ENCODE assay signal across 2 cellular contexts in genomic region chr6:152441892-152442291, GRCh38.
TF ChIP-seq lines count a peak whose summit lies in the region.

No MANE protein-coding gene starts in this region.

TF ChIP-seq in GM23338, 12 proteins besides CTCF, POLR2A, EP300 and RAD21:
- TF ChIP-seq, protein P1, sequence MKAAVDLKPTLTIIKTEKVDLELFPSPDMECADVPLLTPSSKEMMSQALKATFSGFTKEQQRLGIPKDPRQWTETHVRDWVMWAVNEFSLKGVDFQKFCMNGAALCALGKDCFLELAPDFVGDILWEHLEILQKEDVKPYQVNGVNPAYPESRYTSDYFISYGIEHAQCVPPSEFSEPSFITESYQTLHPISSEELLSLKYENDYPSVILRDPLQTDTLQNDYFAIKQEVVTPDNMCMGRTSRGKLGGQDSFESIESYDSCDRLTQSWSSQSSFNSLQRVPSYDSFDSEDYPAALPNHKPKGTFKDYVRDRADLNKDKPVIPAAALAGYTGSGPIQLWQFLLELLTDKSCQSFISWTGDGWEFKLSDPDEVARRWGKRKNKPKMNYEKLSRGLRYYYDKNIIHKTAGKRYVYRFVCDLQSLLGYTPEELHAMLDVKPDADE (IDR thresholded peaks at IDR 0.05) = no peak
- no peak for TF ChIP-seq STAT1 (IDR thresholded peaks at IDR 0.05; ENCODE audit: unreplicated experiment)
- no peak for TF ChIP-seq CREB1 (CRISPR knock-in tag; IDR thresholded peaks at IDR 0.05; ENCODE audit: low read depth)
- no peak for TF ChIP-seq ZNF114 (CRISPR knock-in tag; IDR thresholded peaks at IDR 0.05)
- TF ChIP-seq POLR2AphosphoS5 (IDR thresholded peaks at IDR 0.05; ENCODE audit: low read depth) = no peak
- no peak for TF ChIP-seq ZNF462 (CRISPR knock-in tag; IDR thresholded peaks at IDR 0.05)

TF ChIP-seq in HepG2, 621 proteins besides CTCF, POLR2A, EP300 and RAD21 (continued from another document):
- TF ChIP-seq GABPA (IDR thresholded peaks at IDR 0.05; ENCODE audit: low read depth, low read length) (peak; percentile 48), GABPA (CRISPR knock-in tag; IDR thresholded peaks at IDR 0.05; ENCODE audit: low read depth) (peak; percentile 70), POLR2AphosphoS5 (IDR thresholded peaks at IDR 0.05; ENCODE audit: low read depth, low read length) (no peak), KMT2B (CRISPR knock-in tag; IDR thresholded peaks at IDR 0.05) (no peak), ZC3H4 (CRISPR knock-in tag; IDR thresholded peaks at IDR 0.05; ENCODE audit: borderline replicate concordance) (no peak), ZNF234 (CRISPR knock-in tag; conservative IDR thresholded peaks at IDR 0.05) (no peak), ZNF367 (CRISPR knock-in tag; IDR thresholded peaks at IDR 0.05; ENCODE audit: borderline replicate concordance) (0 out of 2 replicates have a peak, but pooled peaks have one; percentile 52), FUBP1 (CRISPR knock-in tag; IDR thresholded peaks at IDR 0.05; ENCODE audit: borderline replicate concordance) (no peak), ZNF562 (CRISPR knock-in tag; IDR thresholded peaks at IDR 0.05; ENCODE audit: borderline replicate concordance) (no peak)
- TF ChIP-seq, protein P2, sequence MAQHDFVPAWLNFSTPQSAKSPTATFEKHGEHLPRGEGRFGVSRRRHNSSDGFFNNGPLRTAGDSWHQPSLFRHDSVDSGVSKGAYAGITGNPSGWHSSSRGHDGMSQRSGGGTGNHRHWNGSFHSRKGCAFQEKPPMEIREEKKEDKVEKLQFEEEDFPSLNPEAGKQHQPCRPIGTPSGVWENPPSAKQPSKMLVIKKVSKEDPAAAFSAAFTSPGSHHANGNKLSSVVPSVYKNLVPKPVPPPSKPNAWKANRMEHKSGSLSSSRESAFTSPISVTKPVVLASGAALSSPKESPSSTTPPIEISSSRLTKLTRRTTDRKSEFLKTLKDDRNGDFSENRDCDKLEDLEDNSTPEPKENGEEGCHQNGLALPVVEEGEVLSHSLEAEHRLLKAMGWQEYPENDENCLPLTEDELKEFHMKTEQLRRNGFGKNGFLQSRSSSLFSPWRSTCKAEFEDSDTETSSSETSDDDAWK (CRISPR knock-in tag; IDR thresholded peaks at IDR 0.05) = no peak
TF ChIP-seq in HepG2: peak in this region for 3.
